Comparison of ENCODE assay signal across 24 cellular contexts in genomic region chr11:68766786-68767185, GRCh38. TPM values are rescaled to one million over a fixed set of nuclear protein-coding genes. Genes with fewer than 3 reads are reported as not detected.
DNase-seq lines count a peak whose midpoint lies in the region; ATAC-seq and TF ChIP-seq lines count a peak whose summit lies in the region.
"Had no signal": no experiment of that assay in that cellular context is flagged by ENCODE, and none has a peak within 500 bp of the region (broad histone marks: within the 10 kb centered on the region; RNA-seq: fewer than 3 reads in every experiment).

No MANE protein-coding gene starts in this region.

- H3K27me3 Mint-ChIP-seq in endodermal cell (ENCODE audit: insufficient read depth), result no peaks in the 10 kb centered on the region
- peaks cover 4% of the 10 kb centered on the region for H3K27me3 Mint-ChIP-seq in type B pancreatic cell
- H3K27me3 Mint-ChIP-seq: CD4-positive, alpha-beta memory T cell; CD4-positive, CD25-positive, alpha-beta regulatory T cell; CD8-positive, alpha-beta memory T cell had no signal

- no peaks in the 10 kb centered on the region for H3K4me1 ChIP-seq in endodermal cell (ENCODE audit: control insufficient read depth, insufficient read depth, low read length)

- intact Hi-C loops in posterior vena cava (cut with DNase I), result no loop called here

- DNase-seq in endodermal cell (no peak), posterior vena cava (ENCODE audit: low spot score) (peak; percentile 58), type B pancreatic cell (ENCODE audit: extremely low spot score, unreplicated experiment) (no peak), SHP77 (lab: John Stamatoyannopoulos, UW) (no peak)
- DNase-seq: 8988T; ACHN; BE2C; C1 segment of cervical spinal cord; CD4-positive, alpha-beta memory T cell; CD4-positive, CD25-positive, alpha-beta regulatory T cell; CD8-positive, alpha-beta memory T cell; COR-L47; DMS 273 treated with DMSO at 0.1 percent for 48 hours; DMS153; DMS53; DMS79; DND-41; EL; GDM1 had no signal

- no peaks in the 10 kb centered on the region for H3K36me3 ChIP-seq in endodermal cell (ENCODE audit: control insufficient read depth, insufficient read depth, low read length)

- no peak overlapping the region for H3K9ac ChIP-seq in endodermal cell (ENCODE audit: extremely low read depth, low read length, poor library complexity, severe bottlenecking)
- H3K9ac ChIP-seq: BLaER1 had no signal

- H3K27me3 ChIP-seq in endodermal cell (ENCODE audit: control insufficient read depth, insufficient read depth, low read length, poor library complexity, severe bottlenecking), result no peaks in the 10 kb centered on the region
- H3K27me3 ChIP-seq: BE2C, BLaER1 had no signal

- H3K36me3 Mint-ChIP-seq in endodermal cell (ENCODE audit: low read depth) (peaks cover 9% of the 10 kb centered on the region), type B pancreatic cell (peaks cover 18% of the 10 kb centered on the region)

- no peak overlapping the region for H3K4me3 ChIP-seq in endodermal cell (ENCODE audit: low read length)
- H3K4me3 ChIP-seq: BLaER1, GM12878 had no signal

- ATAC-seq in GM19324 (IDR thresholded peaks at IDR 0.05; ENCODE audit: low FRiP score, unreplicated experiment) (no peak), GM18861 (IDR thresholded peaks at IDR 0.05; ENCODE audit: unreplicated experiment) (no peak)
- ATAC-seq: GM12878 had no signal

- no peak overlapping the region for H3K4me3 Mint-ChIP-seq in endodermal cell
- no peak overlapping the region for H3K4me3 Mint-ChIP-seq in type B pancreatic cell
- H3K4me3 Mint-ChIP-seq: CD14-positive monocyte; CD4-positive, alpha-beta memory T cell; CD4-positive, CD25-positive, alpha-beta regulatory T cell; CD8-positive, alpha-beta memory T cell had no signal

- peaks cover 6% of the 10 kb centered on the region for H3K4me1 Mint-ChIP-seq in endodermal cell
- H3K4me1 Mint-ChIP-seq in type B pancreatic cell (ENCODE audit: unreplicated experiment), result peaks cover 14% of the 10 kb centered on the region
- H3K4me1 Mint-ChIP-seq: CD4-positive, alpha-beta memory T cell; CD8-positive, alpha-beta memory T cell had no signal

- H3K27ac ChIP-seq in endodermal cell (ENCODE audit: low read depth, low read length), result no peak overlapping the region
- H3K27ac ChIP-seq: BLaER1 had no signal

- H3K27ac Mint-ChIP-seq in endodermal cell (peak overlapping the region; percentile 23), type B pancreatic cell (peak overlapping the region; percentile 29)
- H3K27ac Mint-ChIP-seq: CD4-positive, alpha-beta memory T cell; CD8-positive, alpha-beta memory T cell had no signal

- WGBS in endodermal cell (ENCODE audit: insufficient coverage in 1 of 2, insufficient read length in 1 of 2), 2 experiments, result 96 to 97% methylated on average over 8 of the region's 8 CpGs

- H3K9me3 Mint-ChIP-seq in endodermal cell (no peaks in the 10 kb centered on the region), type B pancreatic cell (no peaks in the 10 kb centered on the region)
- H3K9me3 Mint-ChIP-seq: CD14-positive monocyte; CD4-positive, alpha-beta memory T cell; CD4-positive, CD25-positive, alpha-beta regulatory T cell; CD8-positive, alpha-beta memory T cell had no signal

- H3K9me3 ChIP-seq in endodermal cell (ENCODE audit: control insufficient read depth, low read length), result no peaks in the 10 kb centered on the region
- H3K9me3 ChIP-seq: BE2C, BLaER1 had no signal

- TF ChIP-seq CTCF in endodermal cell (conservative IDR thresholded peaks at IDR 0.05) (no peak), type B pancreatic cell (conservative IDR thresholded peaks at IDR 0.05) (no peak)

RNA-seq across cellular contexts. Expression of gene TESMIN, which starts 15.5 kb away (rescaled TPM):
- total RNA-seq in endodermal cell (10 to 100 TPM; 53.7 to 68.8 TPM), posterior vena cava (under 1 TPM; 0.62 to 0.93 TPM), type B pancreatic cell (ENCODE audit: low replicate concordance) (6.7 and 9.7 TPM in 2 replicates)
- polyA plus RNA-seq in endodermal cell (2013, experiment 1 of 2), result 15.3 TPM
- polyA plus RNA-seq in endodermal cell (2013, experiment 2 of 2), result 17.6 TPM
